ENCODE assay signal across 1 cellular context in the genomic region with DNA sequence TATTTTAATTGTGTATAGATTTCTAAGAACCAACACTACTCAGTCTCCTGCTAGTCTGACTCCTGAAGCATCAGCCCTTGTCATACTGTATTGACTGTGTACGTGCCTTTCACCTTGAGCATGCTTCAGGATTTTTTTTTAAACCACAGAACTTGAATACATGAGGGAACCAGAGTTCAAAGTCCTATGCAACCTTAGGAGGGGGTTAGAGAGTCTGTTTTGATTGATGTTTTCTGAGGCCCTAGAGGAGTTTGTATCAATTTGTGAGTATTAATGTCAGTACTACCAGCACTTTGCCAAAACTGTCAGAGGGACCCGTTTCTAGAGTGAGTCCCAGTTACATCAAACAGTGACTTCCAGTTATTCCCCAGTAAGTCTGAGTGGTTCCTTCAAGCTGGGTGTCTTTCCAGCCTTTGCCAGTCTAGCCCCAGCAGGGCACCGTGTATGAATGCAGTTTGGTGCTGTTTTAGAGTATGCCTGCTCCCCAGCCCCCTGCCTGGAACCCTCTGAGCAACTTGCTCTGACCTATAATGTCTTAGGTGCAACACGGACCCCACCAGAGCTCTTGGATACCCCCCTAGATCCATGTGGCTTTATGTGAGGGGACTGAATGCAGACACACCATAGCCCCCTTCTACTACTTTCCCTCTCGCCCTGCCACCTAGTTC.
TF ChIP-seq lines count a peak whose summit lies in the region.

No MANE protein-coding gene starts in this region.

TF ChIP-seq in HepG2, 621 proteins besides CTCF, POLR2A, EP300 and RAD21 (continued from another document and continues in another):
- TF ChIP-seq ZNF350 (CRISPR knock-in tag; IDR thresholded peaks at IDR 0.05; ENCODE audit: borderline replicate concordance, low read depth), result 0 out of 2 replicates have a peak, but pooled peaks have one; percentile 40
- peak; percentile 11; the same call in 1 of the 2 replicates for TF ChIP-seq NR2F2 (IDR thresholded peaks at IDR 0.05; ENCODE audit: borderline replicate concordance, low read depth)
- no peak for TF ChIP-seq CREB1 (IDR thresholded peaks at IDR 0.05)
- peak; percentile 78 for TF ChIP-seq CREB1 (CRISPR knock-in tag; IDR thresholded peaks at IDR 0.05)
- peak; percentile 91 for TF ChIP-seq HNF4A (CRISPR knock-in tag; IDR thresholded peaks at IDR 0.05)
- no peak for TF ChIP-seq RELA (CRISPR knock-in tag; IDR thresholded peaks at IDR 0.05)
- TF ChIP-seq HMG20A (CRISPR knock-in tag; IDR thresholded peaks at IDR 0.05; ENCODE audit: borderline replicate concordance), result peak; percentile 82; the same call in 1 of the 2 replicates
- no peak for TF ChIP-seq ZNF3 (CRISPR knock-in tag; IDR thresholded peaks at IDR 0.05)
- TF ChIP-seq, protein P1, sequence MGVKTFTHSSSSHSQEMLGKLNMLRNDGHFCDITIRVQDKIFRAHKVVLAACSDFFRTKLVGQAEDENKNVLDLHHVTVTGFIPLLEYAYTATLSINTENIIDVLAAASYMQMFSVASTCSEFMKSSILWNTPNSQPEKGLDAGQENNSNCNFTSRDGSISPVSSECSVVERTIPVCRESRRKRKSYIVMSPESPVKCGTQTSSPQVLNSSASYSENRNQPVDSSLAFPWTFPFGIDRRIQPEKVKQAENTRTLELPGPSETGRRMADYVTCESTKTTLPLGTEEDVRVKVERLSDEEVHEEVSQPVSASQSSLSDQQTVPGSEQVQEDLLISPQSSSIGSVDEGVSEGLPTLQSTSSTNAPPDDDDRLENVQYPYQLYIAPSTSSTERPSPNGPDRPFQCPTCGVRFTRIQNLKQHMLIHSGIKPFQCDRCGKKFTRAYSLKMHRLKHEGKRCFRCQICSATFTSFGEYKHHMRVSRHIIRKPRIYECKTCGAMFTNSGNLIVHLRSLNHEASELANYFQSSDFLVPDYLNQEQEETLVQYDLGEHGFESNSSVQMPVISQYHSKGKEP (CRISPR knock-in tag; IDR thresholded peaks at IDR 0.05), result no peak
- TF ChIP-seq ZNF552 (CRISPR knock-in tag; IDR thresholded peaks at IDR 0.05; ENCODE audit: borderline replicate concordance), result no peak
- no peak for TF ChIP-seq ETV6 (CRISPR knock-in tag; conservative IDR thresholded peaks at IDR 0.05)
- no peak; the same call in 1 of the 2 replicates for TF ChIP-seq SMYD3 (CRISPR knock-in tag; IDR thresholded peaks at IDR 0.05)
- no peak for TF ChIP-seq ZNF180 (CRISPR knock-in tag; IDR thresholded peaks at IDR 0.05; ENCODE audit: borderline replicate concordance, low read depth)
- no peak for TF ChIP-seq EZH2 (conservative IDR thresholded peaks at IDR 0.05; ENCODE audit: low read depth, low read length)
- TF ChIP-seq CERS6 (CRISPR knock-in tag; IDR thresholded peaks at IDR 0.05), result no peak
- TF ChIP-seq MXI1 (IDR thresholded peaks at IDR 0.05; ENCODE audit: borderline replicate concordance, low read depth, low read length), result peak; percentile 67; the same call in 1 of the 3 replicates
- TF ChIP-seq BCL6 (CRISPR knock-in tag; IDR thresholded peaks at IDR 0.05), result peak; percentile 92
- peak; percentile 29; the same call in 1 of the 2 replicates for TF ChIP-seq SALL1 (CRISPR knock-in tag; IDR thresholded peaks at IDR 0.05)
- TF ChIP-seq, protein P2, sequence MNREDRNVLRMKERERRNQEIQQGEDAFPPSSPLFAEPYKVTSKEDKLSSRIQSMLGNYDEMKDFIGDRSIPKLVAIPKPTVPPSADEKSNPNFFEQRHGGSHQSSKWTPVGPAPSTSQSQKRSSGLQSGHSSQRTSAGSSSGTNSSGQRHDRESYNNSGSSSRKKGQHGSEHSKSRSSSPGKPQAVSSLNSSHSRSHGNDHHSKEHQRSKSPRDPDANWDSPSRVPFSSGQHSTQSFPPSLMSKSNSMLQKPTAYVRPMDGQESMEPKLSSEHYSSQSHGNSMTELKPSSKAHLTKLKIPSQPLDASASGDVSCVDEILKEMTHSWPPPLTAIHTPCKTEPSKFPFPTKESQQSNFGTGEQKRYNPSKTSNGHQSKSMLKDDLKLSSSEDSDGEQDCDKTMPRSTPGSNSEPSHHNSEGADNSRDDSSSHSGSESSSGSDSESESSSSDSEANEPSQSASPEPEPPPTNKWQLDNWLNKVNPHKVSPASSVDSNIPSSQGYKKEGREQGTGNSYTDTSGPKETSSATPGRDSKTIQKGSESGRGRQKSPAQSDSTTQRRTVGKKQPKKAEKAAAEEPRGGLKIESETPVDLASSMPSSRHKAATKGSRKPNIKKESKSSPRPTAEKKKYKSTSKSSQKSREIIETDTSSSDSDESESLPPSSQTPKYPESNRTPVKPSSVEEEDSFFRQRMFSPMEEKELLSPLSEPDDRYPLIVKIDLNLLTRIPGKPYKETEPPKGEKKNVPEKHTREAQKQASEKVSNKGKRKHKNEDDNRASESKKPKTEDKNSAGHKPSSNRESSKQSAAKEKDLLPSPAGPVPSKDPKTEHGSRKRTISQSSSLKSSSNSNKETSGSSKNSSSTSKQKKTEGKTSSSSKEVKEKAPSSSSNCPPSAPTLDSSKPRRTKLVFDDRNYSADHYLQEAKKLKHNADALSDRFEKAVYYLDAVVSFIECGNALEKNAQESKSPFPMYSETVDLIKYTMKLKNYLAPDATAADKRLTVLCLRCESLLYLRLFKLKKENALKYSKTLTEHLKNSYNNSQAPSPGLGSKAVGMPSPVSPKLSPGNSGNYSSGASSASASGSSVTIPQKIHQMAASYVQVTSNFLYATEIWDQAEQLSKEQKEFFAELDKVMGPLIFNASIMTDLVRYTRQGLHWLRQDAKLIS (CRISPR knock-in tag; IDR thresholded peaks at IDR 0.05), result no peak
- no peak for TF ChIP-seq JDP2 (CRISPR knock-in tag; IDR thresholded peaks at IDR 0.05; ENCODE audit: borderline replicate concordance)
- TF ChIP-seq, protein P3, sequence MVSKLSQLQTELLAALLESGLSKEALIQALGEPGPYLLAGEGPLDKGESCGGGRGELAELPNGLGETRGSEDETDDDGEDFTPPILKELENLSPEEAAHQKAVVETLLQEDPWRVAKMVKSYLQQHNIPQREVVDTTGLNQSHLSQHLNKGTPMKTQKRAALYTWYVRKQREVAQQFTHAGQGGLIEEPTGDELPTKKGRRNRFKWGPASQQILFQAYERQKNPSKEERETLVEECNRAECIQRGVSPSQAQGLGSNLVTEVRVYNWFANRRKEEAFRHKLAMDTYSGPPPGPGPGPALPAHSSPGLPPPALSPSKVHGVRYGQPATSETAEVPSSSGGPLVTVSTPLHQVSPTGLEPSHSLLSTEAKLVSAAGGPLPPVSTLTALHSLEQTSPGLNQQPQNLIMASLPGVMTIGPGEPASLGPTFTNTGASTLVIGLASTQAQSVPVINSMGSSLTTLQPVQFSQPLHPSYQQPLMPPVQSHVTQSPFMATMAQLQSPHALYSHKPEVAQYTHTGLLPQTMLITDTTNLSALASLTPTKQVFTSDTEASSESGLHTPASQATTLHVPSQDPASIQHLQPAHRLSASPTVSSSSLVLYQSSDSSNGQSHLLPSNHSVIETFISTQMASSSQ (IDR thresholded peaks at IDR 0.05; ENCODE audit: low read depth), result 0 out of 2 replicates have a peak, but pooled peaks have one; percentile 11
- TF ChIP-seq, protein P3 (CRISPR knock-in tag; IDR thresholded peaks at IDR 0.05; ENCODE audit: borderline replicate concordance), result no peak
- peak; percentile 59; the same call in 1 of the 2 replicates for TF ChIP-seq REPIN1 (CRISPR knock-in tag; IDR thresholded peaks at IDR 0.05; ENCODE audit: borderline replicate concordance, low read depth)
- no peak for TF ChIP-seq ZSCAN22 (CRISPR knock-in tag; IDR thresholded peaks at IDR 0.05)
- peak; percentile 79 for TF ChIP-seq ASH2L (IDR thresholded peaks at IDR 0.05; ENCODE audit: insufficient read length, low read depth, low read length)
- TF ChIP-seq TAF15 (IDR thresholded peaks at IDR 0.05; ENCODE audit: low read depth, low read length, poor library complexity, severe bottlenecking), result no peak
- TF ChIP-seq CCDC6 (CRISPR knock-in tag; IDR thresholded peaks at IDR 0.05), result no peak
- TF ChIP-seq ATF2 (CRISPR knock-in tag; IDR thresholded peaks at IDR 0.05), result no peak; the same call in 1 of the 2 replicates
- no peak for TF ChIP-seq ZNF563 (CRISPR knock-in tag; IDR thresholded peaks at IDR 0.05)
- TF ChIP-seq POGZ (CRISPR knock-in tag; IDR thresholded peaks at IDR 0.05), result no peak
- no peak for TF ChIP-seq RBFOX2 (IDR thresholded peaks at IDR 0.05; ENCODE audit: low read depth, low read length)
- TF ChIP-seq, protein P4, sequence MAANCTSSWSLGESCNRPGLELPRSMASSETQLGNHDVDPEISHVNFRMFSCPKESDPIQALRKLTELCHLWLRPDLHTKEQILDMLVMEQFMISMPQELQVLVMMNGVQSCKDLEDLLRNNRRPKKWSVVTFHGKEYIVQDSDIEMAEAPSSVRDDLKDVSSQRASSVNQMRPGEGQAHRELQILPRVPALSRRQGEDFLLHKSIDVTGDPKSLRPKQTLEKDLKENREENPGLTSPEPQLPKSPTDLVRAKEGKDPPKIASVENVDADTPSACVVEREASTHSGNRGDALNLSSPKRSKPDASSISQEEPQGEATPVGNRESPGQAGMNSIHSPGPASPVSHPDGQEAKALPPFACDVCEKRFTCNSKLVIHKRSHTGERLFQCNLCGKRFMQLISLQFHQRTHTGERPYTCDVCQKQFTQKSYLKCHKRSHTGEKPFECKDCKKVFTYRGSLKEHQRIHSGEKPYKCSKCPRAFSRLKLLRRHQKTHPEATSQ (CRISPR knock-in tag; IDR thresholded peaks at IDR 0.05; ENCODE audit: borderline replicate concordance), result no peak
- no peak for TF ChIP-seq ZNF138 (CRISPR knock-in tag; IDR thresholded peaks at IDR 0.05; ENCODE audit: low read depth)
- TF ChIP-seq, protein P5, sequence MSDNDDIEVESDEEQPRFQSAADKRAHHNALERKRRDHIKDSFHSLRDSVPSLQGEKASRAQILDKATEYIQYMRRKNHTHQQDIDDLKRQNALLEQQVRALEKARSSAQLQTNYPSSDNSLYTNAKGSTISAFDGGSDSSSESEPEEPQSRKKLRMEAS (IDR thresholded peaks at IDR 0.05), result peak; percentile 79
- peak; percentile 54; the same call in 1 of the 2 replicates for TF ChIP-seq ONECUT2 (CRISPR knock-in tag; IDR thresholded peaks at IDR 0.05)
- no peak for TF ChIP-seq SMAD9 (CRISPR knock-in tag; IDR thresholded peaks at IDR 0.05)
- TF ChIP-seq ZMAT3 (CRISPR knock-in tag; conservative IDR thresholded peaks at IDR 0.05), result no peak
- TF ChIP-seq, protein P6, sequence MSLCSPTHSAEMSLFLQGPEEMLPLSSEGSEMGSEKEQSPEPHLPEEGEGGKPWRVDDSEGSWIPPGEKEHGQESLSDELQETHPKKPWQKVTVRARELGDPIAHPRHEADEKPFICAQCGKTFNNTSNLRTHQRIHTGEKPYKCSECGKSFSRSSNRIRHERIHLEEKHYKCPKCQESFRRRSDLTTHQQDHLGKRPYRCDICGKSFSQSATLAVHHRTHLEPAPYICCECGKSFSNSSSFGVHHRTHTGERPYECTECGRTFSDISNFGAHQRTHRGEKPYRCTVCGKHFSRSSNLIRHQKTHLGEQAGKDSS (CRISPR knock-in tag; IDR thresholded peaks at IDR 0.05; ENCODE audit: borderline replicate concordance, low read depth), result no peak
- TF ChIP-seq KDM1A (CRISPR knock-in tag; IDR thresholded peaks at IDR 0.05), result 0 out of 2 replicates have a peak, but pooled peaks have one; percentile 41
- no peak for TF ChIP-seq JARID2 (CRISPR knock-in tag; IDR thresholded peaks at IDR 0.05; ENCODE audit: insufficient replicate concordance)
- peak; percentile 82 for TF ChIP-seq SKI (IDR thresholded peaks at IDR 0.05; ENCODE audit: partially characterized antibody)
- TF ChIP-seq, protein P7, sequence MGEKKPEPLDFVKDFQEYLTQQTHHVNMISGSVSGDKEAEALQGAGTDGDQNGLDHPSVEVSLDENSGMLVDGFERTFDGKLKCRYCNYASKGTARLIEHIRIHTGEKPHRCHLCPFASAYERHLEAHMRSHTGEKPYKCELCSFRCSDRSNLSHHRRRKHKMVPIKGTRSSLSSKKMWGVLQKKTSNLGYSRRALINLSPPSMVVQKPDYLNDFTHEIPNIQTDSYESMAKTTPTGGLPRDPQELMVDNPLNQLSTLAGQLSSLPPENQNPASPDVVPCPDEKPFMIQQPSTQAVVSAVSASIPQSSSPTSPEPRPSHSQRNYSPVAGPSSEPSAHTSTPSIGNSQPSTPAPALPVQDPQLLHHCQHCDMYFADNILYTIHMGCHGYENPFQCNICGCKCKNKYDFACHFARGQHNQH (CRISPR knock-in tag; IDR thresholded peaks at IDR 0.05), result 0 out of 2 replicates have a peak, but pooled peaks have one; percentile 21
- 0 out of 2 replicates have a peak, but pooled peaks have one; percentile 34 for TF ChIP-seq FOXJ3 (CRISPR knock-in tag; IDR thresholded peaks at IDR 0.05; ENCODE audit: borderline replicate concordance)
- no peak for TF ChIP-seq SP4 (CRISPR knock-in tag; IDR thresholded peaks at IDR 0.05)
- no peak for TF ChIP-seq HES4 (CRISPR knock-in tag; IDR thresholded peaks at IDR 0.05; ENCODE audit: borderline replicate concordance)
- TF ChIP-seq SALL2 (CRISPR knock-in tag; IDR thresholded peaks at IDR 0.05), result no peak
- peak; percentile 81 for TF ChIP-seq FOXA3 (CRISPR knock-in tag; IDR thresholded peaks at IDR 0.05)
